ENCODE assay signal across 10 cellular contexts in the genomic region with DNA sequence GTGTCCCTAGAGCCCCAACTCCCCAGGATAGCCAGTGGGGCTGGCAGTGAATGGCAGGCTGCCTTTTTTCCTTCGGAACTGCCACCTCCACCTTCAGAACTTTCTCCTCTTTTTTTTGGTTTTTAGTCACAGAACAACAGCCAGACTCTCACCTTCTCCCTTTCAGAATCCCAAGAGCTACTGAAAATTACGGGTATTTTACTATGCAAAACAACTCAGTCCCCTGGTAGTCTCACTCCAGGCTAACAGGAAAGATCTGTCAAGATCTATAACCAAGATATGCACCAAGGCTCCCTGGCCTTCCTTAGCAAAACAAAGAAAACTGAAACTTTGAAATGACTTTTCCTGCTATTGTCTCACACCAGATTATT. TPM values are rescaled to one million over a fixed set of nuclear protein-coding genes. Genes with fewer than 3 reads are reported as not detected.
DNase-seq lines count a peak whose midpoint lies in the region; ATAC-seq and TF ChIP-seq lines count a peak whose summit lies in the region.
"Had no signal": no experiment of that assay in that cellular context is flagged by ENCODE, and none has a peak within 500 bp of the region (broad histone marks: within the 10 kb centered on the region; RNA-seq: fewer than 3 reads in every experiment).

No MANE protein-coding gene starts in this region.

- no peaks in the 10 kb centered on the region; the same call in 1 of the 2 replicates for H4K20me1 ChIP-seq in SK-N-SH (ENCODE audit: insufficient read depth)

- H3K4me2 ChIP-seq in SK-N-SH, result peak overlapping the region; percentile 64; the same call in 1 of the 2 replicates

- intact Hi-C loops in heart right ventricle (cut with DNase I) (loop anchor here in 4 of 10 donors (1.0 to 10.0 kb wide), 3 partner anchors 13 to 142 kb away; partner anchors contain the start of gene SCNN1A (in 1 of the 4)), left cardiac atrium (cut with DNase I) (no loop called here), right lobe of liver (cut with DNase I) (loop anchor here in 1 of 2 donors (10.0 kb wide), 1 partner anchor 132 kb away; the partner anchor contains the start of gene TAPBPL)

- no peaks in the 10 kb centered on the region for H3K27me3 ChIP-seq in heart right ventricle
- no peaks in the 10 kb centered on the region for H3K27me3 ChIP-seq in SK-N-SH (ENCODE audit: insufficient read depth)
- no peaks in the 10 kb centered on the region for H3K27me3 ChIP-seq in right lobe of liver
- H3K27me3 ChIP-seq in foreskin keratinocyte, result no peaks in the 10 kb centered on the region

- no peak for DNase-seq in heart right ventricle
- no peak for DNase-seq in left cardiac atrium
- DNase-seq in SK-N-SH, result no peak
- no peak for DNase-seq in right lobe of liver
- no peak for DNase-seq in AG08396 (ENCODE audit: low spot score)
- no peak for DNase-seq in germinal center (ENCODE audit: low spot score)
- DNase-seq in foreskin keratinocyte, result no peak
- no peak for DNase-seq in activated CD4-positive, alpha-beta T cell treated with anti-CD3 and anti-CD28 coated beads for 48 hours

- peaks cover 20 to 72% (median 60%) of the 10 kb centered on the region in 9 donors for H3K4me1 ChIP-seq in heart right ventricle
- peaks cover 9 to 23% of the 10 kb centered on the region in 2 experiments; a peak in 3 of 4 replicates for H3K4me1 ChIP-seq in SK-N-SH (ENCODE audit: control insufficient read depth in 1 of 2, insufficient read depth in 2 of 2, low read depth in 1 of 2, low read length in 1 of 2)
- peaks cover 3 to 43% (median 20%) of the 10 kb centered on the region in 4 donors for H3K4me1 ChIP-seq in right lobe of liver
- H3K4me1 ChIP-seq in foreskin keratinocyte, result peaks cover 3% of the 10 kb centered on the region

- 37 to 54% methylated on average over 2 of the region's 2 CpGs for WGBS in heart right ventricle, 2 donors
- 51% methylated on average over 2 of the region's 2 CpGs for WGBS in SK-N-SH (ENCODE audit: low lambda C conversion rate)
- WGBS in right lobe of liver (ENCODE audit: insufficient coverage, low coverage, low lambda C conversion rate, missing lambda C conversion rate), result 39% methylated on average over 2 of the region's 2 CpGs

- no peak for TF ChIP-seq POLR2A in right lobe of liver (IDR thresholded peaks at IDR 0.05)

- TF ChIP-seq EP300 in SK-N-SH (IDR thresholded peaks at IDR 0.05; ENCODE audit: borderline replicate concordance in 1 of 2, low read depth in 1 of 2, low read length in 1 of 2), result no peak

- no peaks in the 10 kb centered on the region for H3K9me2 ChIP-seq in SK-N-SH

- H3K27ac ChIP-seq in heart right ventricle (peak overlapping the region in 9 of 10 donors; percentile 7 to 88 (median 78)), SK-N-SH (ENCODE audit: low read depth in 2 of 2, low read length in 1 of 2) (peak overlapping the region; percentile 70 to 87; a peak in 3 of 4 replicates), right lobe of liver (peak overlapping the region; percentile 36 to 64 (median 37)), foreskin keratinocyte (no peak overlapping the region)

- CTCF ChIA-PET in SK-N-SH (lab: Yijun Ruan, JAX), result interaction anchor here (0.6 to 2.2 kb wide), 6 partner anchors 17 to 335 kb away, joined by 3 to 16 read pairs (median 4); no protein-coding TSS in a partner anchor

- peaks cover 50% of the 10 kb centered on the region for H3F3A ChIP-seq in SK-N-SH (replicated peaks; ENCODE audit: insufficient read depth)

- H3K36me3 ChIP-seq in heart right ventricle, result peaks cover 0 to 29% (median 0%) of the 10 kb centered on the region in 9 donors
- peaks cover 3 to 5% of the 10 kb centered on the region in 2 experiments for H3K36me3 ChIP-seq in SK-N-SH (replicated peaks in 1 of 2; ENCODE audit: control insufficient read depth in 1 of 2, insufficient read depth in 2 of 2, low read length in 1 of 2)
- H3K36me3 ChIP-seq in right lobe of liver, result peaks cover 0 to 9% (median 3%) of the 10 kb centered on the region in 4 donors

- no peak for TF ChIP-seq RAD21 in SK-N-SH (IDR thresholded peaks at IDR 0.05; ENCODE audit: low read length)

- H3K4me3 ChIP-seq in heart right ventricle (peak overlapping the region in 2 of 10 donors; percentile 25 to 30), SK-N-SH (ENCODE audit: low read depth in 2 of 2, low read length in 1 of 2) (no peak overlapping the region), right lobe of liver (no peak overlapping the region)

- H3K9me3 ChIP-seq in heart right ventricle, result no peaks in the 10 kb centered on the region
- no peaks in the 10 kb centered on the region for H3K9me3 ChIP-seq in SK-N-SH
- H3K9me3 ChIP-seq in right lobe of liver, result no peaks in the 10 kb centered on the region

- H3K79me2 ChIP-seq in SK-N-SH (ENCODE audit: insufficient read depth), result no peaks in the 10 kb centered on the region

- no peak for TF ChIP-seq CTCF in heart right ventricle (IDR thresholded peaks at IDR 0.05)
- no peak for TF ChIP-seq CTCF in SK-N-SH (IDR thresholded peaks at IDR 0.05)
- no peak for TF ChIP-seq CTCF in right lobe of liver (IDR thresholded peaks at IDR 0.05)
- no peak for TF ChIP-seq CTCF in foreskin keratinocyte (conservative IDR thresholded peaks at IDR 0.05)

- ATAC-seq in heart right ventricle (peak in 1 of 8 donors; percentile 2), left cardiac atrium (no peak), right lobe of liver (no peak), foreskin keratinocyte (no peak)

- peak overlapping the region; percentile 12; the same call in 1 of the 2 replicates for H3K9ac ChIP-seq in SK-N-SH

- POLR2A ChIA-PET in SK-N-SH (lab: Yijun Ruan, JAX), result no interaction called here

- no peak overlapping the region for H2AFZ ChIP-seq in SK-N-SH (ENCODE audit: low read depth)

TF ChIP-seq in SK-N-SH, 30 proteins besides CTCF, POLR2A, EP300 and RAD21 (continues in another document):
- no peak for TF ChIP-seq JUND (IDR thresholded peaks at IDR 0.05)
- no peak for TF ChIP-seq SIN3A (IDR thresholded peaks at IDR 0.05; ENCODE audit: borderline replicate concordance, low read depth, low read length)
- no peak for TF ChIP-seq TAF1 (IDR thresholded peaks at IDR 0.05; ENCODE audit: borderline replicate concordance, low read depth, low read length)
- peak; percentile 57; the same call in 1 of the 2 replicates for TF ChIP-seq TCF12 (IDR thresholded peaks at IDR 0.05)
- no peak for TF ChIP-seq PBX3 (IDR thresholded peaks at IDR 0.05)
- TF ChIP-seq GABPA (IDR thresholded peaks at IDR 0.05; ENCODE audit: low read depth), result no peak
- TF ChIP-seq ZBTB33 (IDR thresholded peaks at IDR 0.05; ENCODE audit: borderline replicate concordance, low read depth), result no peak

RNA-seq across cellular contexts. Expression of gene PLEKHG6, which starts 12.5 kb away (rescaled TPM):
- total RNA-seq in heart right ventricle (1 to 10 TPM in 2 of 10 donors, under 1 TPM in 3, not detected in 5; 0.13 to 1.9 (median 0.81) TPM), left cardiac atrium (1 to 10 TPM; 5.0 to 6.8 TPM), right lobe of liver (1 to 10 TPM; 2.3 to 5.5 (median 3.3) TPM), foreskin keratinocyte (3.3 and 4.5 TPM in 2 replicates)
- polyA plus RNA-seq in heart right ventricle (1 to 10 TPM; 1.1 to 1.6 TPM), SK-N-SH (2012; rRNA removed) (0.15 and 0.20 TPM in 2 replicates), foreskin keratinocyte (3.5 and 3.6 TPM in 2 replicates)
- polyA plus RNA-seq in SK-N-SH (2012; cell fraction: cytosol; rRNA removed), result 0.10 and 0.13 TPM in 2 replicates
- polyA plus RNA-seq in SK-N-SH (2012; cell fraction: nucleus; rRNA removed), result 0.27 and 0.68 TPM in 2 replicates
- total RNA-seq: activated CD8-positive, alpha-beta memory T cell treated with anti-CD3 and anti-CD28 coated beads for 36 hours; temporal lobe had no signal

RNA-seq across cellular contexts. Expression of gene TNFRSF1A, which starts 18.9 kb away (rescaled TPM):
- total RNA-seq in heart right ventricle, result 100 to 1,000 TPM in 1 of 10 donors, 10 to 100 TPM in 9; 29.4 to 100 (median 39.2) TPM
- 10 to 100 TPM; 34.4 to 75.7 TPM for polyA plus RNA-seq in heart right ventricle
- total RNA-seq in left cardiac atrium, result 100 to 1,000 TPM in 1 of 2 donors, 10 to 100 TPM in 1; 89.6 to 117 TPM
- 68.3 and 92.9 TPM in 2 replicates for polyA plus RNA-seq in SK-N-SH (2012; rRNA removed)
- polyA plus RNA-seq in SK-N-SH (2012; cell fraction: cytosol; rRNA removed), result 86.7 and 93.2 TPM in 2 replicates
- polyA plus RNA-seq in SK-N-SH (2012; cell fraction: nucleus; rRNA removed), result 72.6 and 75.2 TPM in 2 replicates
- total RNA-seq in right lobe of liver, result 100 to 1,000 TPM in 4 of 6 experiments, 10 to 100 TPM in 2; 70.6 to 199 (median 117) TPM
- 125 and 135 TPM in 2 replicates for total RNA-seq in foreskin keratinocyte
- polyA plus RNA-seq in foreskin keratinocyte, result 113 TPM in 2 replicates

RNA-seq across cellular contexts. Expression of gene SCNN1A, which starts 52.4 kb away (rescaled TPM):
- total RNA-seq in heart right ventricle (1 to 10 TPM in 1 of 10 donors, under 1 TPM in 5, not detected in 4; 0.17 to 1.1 (median 0.49) TPM), left cardiac atrium (1 to 10 TPM in 1 of 2 donors, under 1 TPM in 1; 0.85 to 3.5 TPM), right lobe of liver (1 to 10 TPM; 2.1 to 9.5 (median 6.0) TPM), foreskin keratinocyte (1.1 and 3.2 TPM in 2 replicates)
- polyA plus RNA-seq in heart right ventricle (under 1 TPM; 0.15 to 0.23 TPM), SK-N-SH (2012; rRNA removed) (0.71 and 1.6 TPM in 2 replicates), foreskin keratinocyte (1.2 and 3.2 TPM in 2 replicates)
- polyA plus RNA-seq in SK-N-SH (2012; cell fraction: cytosol; rRNA removed), result 0.97 and 0.98 TPM in 2 replicates
- 1.2 and 1.6 TPM in 2 replicates for polyA plus RNA-seq in SK-N-SH (2012; cell fraction: nucleus; rRNA removed)
- total RNA-seq: temporal lobe had no signal
